ENCODE assay signal across 8 cellular contexts in the genomic region with DNA sequence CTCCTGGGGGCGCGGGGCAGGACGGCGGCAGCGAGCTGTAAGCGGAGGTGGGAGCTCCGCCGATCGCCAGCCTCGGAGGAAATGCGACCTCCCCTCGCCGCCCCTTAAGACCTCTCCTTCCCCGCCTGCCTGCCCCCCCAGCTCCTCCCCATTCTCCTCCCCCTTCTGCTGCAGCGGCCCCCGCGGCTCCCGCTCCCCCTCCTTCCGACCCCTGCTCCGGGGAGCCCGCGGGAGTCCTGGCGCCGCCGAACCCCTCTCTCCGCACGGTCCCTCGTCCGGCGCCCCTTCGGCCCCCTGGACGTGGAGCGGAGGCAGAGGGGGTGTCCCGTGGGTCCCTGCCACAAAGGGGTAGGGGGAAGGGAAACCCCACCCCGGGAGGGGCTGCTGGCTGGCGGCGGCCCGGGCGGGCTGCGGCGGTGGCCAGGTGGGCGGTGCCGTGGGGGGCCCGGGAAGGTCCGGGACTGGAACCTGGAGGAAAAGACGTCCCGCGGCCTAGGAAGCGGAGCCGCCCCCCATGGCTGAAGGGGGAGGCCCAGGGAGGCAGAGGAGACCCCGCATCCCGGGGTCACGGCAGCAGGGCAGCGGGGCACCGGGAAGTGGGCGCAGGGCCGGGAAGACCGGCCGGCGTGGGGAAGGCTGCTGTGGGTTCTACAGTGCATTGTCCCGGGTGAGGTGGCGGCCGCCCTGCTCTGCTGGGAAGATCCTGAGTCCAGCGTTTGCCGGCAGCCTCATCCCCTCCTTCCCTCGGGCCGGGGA. TPM values are rescaled to one million over a fixed set of nuclear protein-coding genes. Genes with fewer than 3 reads are reported as not detected.
DNase-seq lines count a peak whose midpoint lies in the region; ATAC-seq and TF ChIP-seq lines count a peak whose summit lies in the region.

A gene with protein sequence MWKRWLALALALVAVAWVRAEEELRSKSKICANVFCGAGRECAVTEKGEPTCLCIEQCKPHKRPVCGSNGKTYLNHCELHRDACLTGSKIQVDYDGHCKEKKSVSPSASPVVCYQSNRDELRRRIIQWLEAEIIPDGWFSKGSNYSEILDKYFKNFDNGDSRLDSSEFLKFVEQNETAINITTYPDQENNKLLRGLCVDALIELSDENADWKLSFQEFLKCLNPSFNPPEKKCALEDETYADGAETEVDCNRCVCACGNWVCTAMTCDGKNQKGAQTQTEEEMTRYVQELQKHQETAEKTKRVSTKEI (minus strand): TSS at position 79 of the 756 bp plus-strand sequence. CDS start 246 bp downstream, outside the sequence.

- H3K9me3 ChIP-seq in ascending aorta: no peaks in the 10 kb centered on the region
- H3K9me3 ChIP-seq in right cardiac atrium (ENCODE audit: control insufficient read depth, low read length): no peaks in the 10 kb centered on the region
- no peaks in the 10 kb centered on the region for H3K9me3 ChIP-seq in prostate gland

- H3K4me1 ChIP-seq in ascending aorta (peaks cover 16 to 23% of the 10 kb centered on the region in 2 donors), right cardiac atrium (ENCODE audit: control insufficient read depth, insufficient read depth, low read length) (peaks cover 9% of the 10 kb centered on the region), prostate gland (replicated peaks) (peaks cover 16% of the 10 kb centered on the region)

- POLR2A ChIA-PET in AG04449 (lab: Yijun Ruan, JAX): interaction anchor here (0.6 to 2.9 kb wide), 19 partner anchors 10 to 343 kb away, joined by 3 to 31 read pairs (median 5); no protein-coding TSS in a partner anchor

- ATAC-seq in HG02642 (IDR thresholded peaks at IDR 0.05; ENCODE audit: poor library complexity, unreplicated experiment) (peak; percentile 40), right cardiac atrium (peak; percentile 86), HG02623 (IDR thresholded peaks at IDR 0.05; ENCODE audit: unreplicated experiment) (no peak), GM19395 (IDR thresholded peaks at IDR 0.05; ENCODE audit: unreplicated experiment) (no peak)

- TF ChIP-seq CTCF in AG04449 (IDR thresholded peaks at IDR 0.05; ENCODE audit: insufficient read depth, low read length, missing control alignments) (no peak), ascending aorta (IDR thresholded peaks at IDR 0.05) (no peak), prostate gland (IDR thresholded peaks at IDR 0.05) (no peak)

- H3K4me3 ChIP-seq in AG04449 (ENCODE audit: low read depth, low read length): peak within 1 kb of the TSS; percentile 89
- H3K4me3 ChIP-seq in ascending aorta: peak within 1 kb of the TSS; percentile 87 to 94
- H3K4me3 ChIP-seq in right cardiac atrium (ENCODE audit: low read length): peak within 1 kb of the TSS; percentile 63
- H3K4me3 ChIP-seq in prostate gland: peak within 1 kb of the TSS; percentile 80 to 96

- H3K27ac ChIP-seq in ascending aorta (peak within 1 kb of the TSS; percentile 98 to 99), right cardiac atrium (ENCODE audit: low read length) (peak within 1 kb of the TSS; percentile 64), prostate gland (peak within 1 kb of the TSS; percentile 95 to 98)

- DNase-seq in AG04449 (ENCODE audit: low read depth, low spot score): no peak
- DNase-seq in ascending aorta (ENCODE audit: low spot score in 2 of 2): peak in 1 of 2 donors; percentile 77
- peak; percentile 84 to 91 (median 91) for DNase-seq in right cardiac atrium
- DNase-seq in prostate gland (ENCODE audit: low spot score): peak; percentile 64
- no peak for DNase-seq in NCI-H1694 (lab: John Stamatoyannopoulos, UW)

- H3K36me3 ChIP-seq in ascending aorta (peaks cover 0 to 5% of the 10 kb centered on the region in 2 donors), prostate gland (no peaks in the 10 kb centered on the region)

- CTCF ChIA-PET in AG04449 (lab: Yijun Ruan, JAX): interaction anchor here (0.7 to 2.7 kb wide), 5 partner anchors 10 to 108 kb away, joined by 3 to 20 read pairs (median 4); no protein-coding TSS in a partner anchor

- 3% methylated on average over 67 of the region's 67 CpGs for WGBS in right cardiac atrium
- 4% methylated on average over 62 of the region's 67 CpGs for WGBS in prostate gland

- intact Hi-C loops in ascending aorta (cut with DNase I): loop anchor here (1.0 to 2.0 kb wide), 4 partner anchors 18 to 56 kb away; no protein-coding TSS in a partner anchor
- intact Hi-C loops in right cardiac atrium (cut with DNase I): loop anchor here (2.0 to 10.0 kb wide), 5 partner anchors 30 to 106 kb away; no protein-coding TSS in a partner anchor
- intact Hi-C loops in prostate gland (cut with DNase I): loop anchor here (2.0 kb wide), 1 partner anchor 28 kb away; no protein-coding TSS in a partner anchor

- peak; percentile 57 for TF ChIP-seq POLR2A in prostate gland (IDR thresholded peaks at IDR 0.05)

- H3K27me3 ChIP-seq in ascending aorta (no peaks in the 10 kb centered on the region), right cardiac atrium (ENCODE audit: control insufficient read depth, insufficient read depth) (no peaks in the 10 kb centered on the region), prostate gland (replicated peaks; ENCODE audit: insufficient read depth) (no peaks in the 10 kb centered on the region)

RNA-seq across cellular contexts. Expression of the gene that starts here (rescaled TPM):
- 790 TPM for total RNA-seq in ascending aorta
- total RNA-seq in right cardiac atrium: 100 to 1,000 TPM; 341 to 735 (median 465) TPM
- 134 TPM for polyA plus RNA-seq in right cardiac atrium
- 100 to 1,000 TPM; 212 to 265 TPM for total RNA-seq in prostate gland

Comparison
In these comparisons a context has a peak if more than half of its experiments do, and no peak if none do; other contexts are left out.
1. DNase-seq: peak in right cardiac atrium (3 of 3) and prostate gland (single experiment); none in AG04449 (single experiment) and NCI-H1694 (single experiment).
2. ATAC-seq: peak in HG02642 (single experiment) and right cardiac atrium (2 of 2); none in HG02623 (single experiment) and GM19395 (single experiment).
3. Peak in every context shown above with its lines, with median percentiles within 50 percentile points of each other: H3K4me3 ChIP-seq and H3K27ac ChIP-seq.